In the genomic region with DNA sequence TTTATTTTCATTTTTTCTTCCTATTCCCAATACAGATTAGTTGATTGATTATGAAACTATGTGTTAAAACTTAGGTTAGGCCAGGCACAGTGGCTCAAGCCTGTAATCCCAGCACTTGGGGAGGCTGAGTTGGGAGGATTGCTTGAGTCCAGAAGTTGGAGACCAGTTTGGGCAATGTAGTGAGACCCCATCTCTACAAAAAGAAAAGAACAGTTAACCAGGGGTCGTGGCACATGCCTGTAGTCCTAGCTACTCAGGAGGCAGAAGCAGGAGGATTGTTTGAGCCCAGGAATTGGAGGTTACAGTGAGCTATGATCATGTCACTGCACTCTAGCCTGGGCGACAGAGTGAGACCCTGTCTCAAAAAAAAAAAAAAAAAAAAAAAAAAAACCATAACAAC, we compare ENCODE assay signal across 2 cellular contexts.
A peak's percentile ranks its signal among the peaks of the same experiment; 100 is the strongest.
TF ChIP-seq lines count a peak whose summit lies in the region.

No MANE protein-coding gene starts in this region.

TF ChIP-seq in HEK293, 187 proteins besides CTCF, POLR2A, EP300 and RAD21:
- peak; percentile 65; the same call in 1 of the 2 replicates for TF ChIP-seq ZNF121 (tag by site-specific recombination; IDR thresholded peaks at IDR 0.05)

TF ChIP-seq in HepG2, 621 proteins besides CTCF, POLR2A, EP300 and RAD21:
- TF ChIP-seq, protein P1, sequence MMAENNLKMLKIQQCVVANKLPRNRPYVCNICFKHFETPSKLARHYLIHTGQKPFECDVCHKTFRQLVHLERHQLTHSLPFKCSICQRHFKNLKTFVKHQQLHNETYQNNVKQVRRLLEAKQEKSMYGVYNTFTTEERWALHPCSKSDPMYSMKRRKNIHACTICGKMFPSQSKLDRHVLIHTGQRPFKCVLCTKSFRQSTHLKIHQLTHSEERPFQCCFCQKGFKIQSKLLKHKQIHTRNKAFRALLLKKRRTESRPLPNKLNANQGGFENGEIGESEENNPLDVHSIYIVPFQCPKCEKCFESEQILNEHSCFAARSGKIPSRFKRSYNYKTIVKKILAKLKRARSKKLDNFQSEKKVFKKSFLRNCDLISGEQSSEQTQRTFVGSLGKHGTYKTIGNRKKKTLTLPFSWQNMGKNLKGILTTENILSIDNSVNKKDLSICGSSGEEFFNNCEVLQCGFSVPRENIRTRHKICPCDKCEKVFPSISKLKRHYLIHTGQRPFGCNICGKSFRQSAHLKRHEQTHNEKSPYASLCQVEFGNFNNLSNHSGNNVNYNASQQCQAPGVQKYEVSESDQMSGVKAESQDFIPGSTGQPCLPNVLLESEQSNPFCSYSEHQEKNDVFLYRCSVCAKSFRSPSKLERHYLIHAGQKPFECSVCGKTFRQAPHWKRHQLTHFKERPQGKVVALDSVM (CRISPR knock-in tag; IDR thresholded peaks at IDR 0.05), result peak; percentile 21; the same call in 1 of the 2 replicates
